Comparison of ENCODE assay signal across 10 cellular contexts in the genomic region with DNA sequence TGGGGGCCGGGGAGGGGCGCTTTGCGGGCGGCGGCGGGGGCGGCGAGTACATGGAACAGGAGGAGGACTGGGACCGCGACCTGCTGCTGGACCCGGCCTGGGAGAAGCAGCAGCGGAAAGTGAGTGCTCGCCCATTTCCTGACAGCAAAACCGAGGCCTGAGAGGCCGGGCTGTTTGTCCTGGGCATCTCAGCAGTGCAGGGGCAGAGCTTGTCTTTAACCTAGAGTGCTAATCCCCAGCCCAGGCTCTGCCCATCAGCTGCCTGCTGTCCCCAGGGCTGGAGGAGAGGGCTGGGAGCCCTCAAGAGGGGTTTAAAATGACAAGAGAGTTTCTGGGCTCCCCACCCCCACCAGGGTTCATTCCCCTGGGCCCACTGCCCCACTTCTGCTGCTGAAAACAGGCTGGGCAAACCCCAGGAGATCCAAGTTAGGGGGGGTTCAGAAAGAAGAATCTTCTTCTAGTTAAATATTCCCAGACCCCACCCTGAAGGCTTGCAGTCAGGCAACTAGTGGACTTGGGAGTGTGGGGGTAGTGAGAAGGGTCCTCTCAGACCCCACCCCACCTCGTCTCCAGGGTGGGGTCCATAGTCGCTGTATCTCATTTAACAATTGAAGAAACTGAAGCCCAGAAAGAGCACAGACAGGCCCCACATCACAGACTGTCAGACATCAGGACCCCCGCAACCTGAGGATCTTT. TPM values are rescaled to one million over a fixed set of nuclear protein-coding genes. Genes with fewer than 3 reads are reported as not detected.
A peak's percentile ranks its signal among the peaks of the same experiment; 100 is the strongest.
DNase-seq lines count a peak whose midpoint lies in the region; ATAC-seq and TF ChIP-seq lines count a peak whose summit lies in the region.
"Had no signal": no experiment of that assay in that cellular context is flagged by ENCODE, and none has a peak within 500 bp of the region (broad histone marks: within the 10 kb centered on the region; RNA-seq: fewer than 3 reads in every experiment).

No MANE protein-coding gene starts in this region.

- no peak for ATAC-seq in GM21737 (IDR thresholded peaks at IDR 0.05; ENCODE audit: unreplicated experiment)

- H4K8ac ChIP-seq in trophoblast cell (ENCODE audit: low read depth, low read length): peak overlapping the region; percentile 22

- no peak for DNase-seq in GM12864 (ENCODE audit: low read depth)
- peak in 1 of 2 donors; percentile 33 for DNase-seq in trophoblast cell
- no peak for DNase-seq in NCI-H1105 (lab: John Stamatoyannopoulos, UW)
- DNase-seq in foreskin melanocyte: no peak
- DNase-seq: caudate nucleus, kidney glomerular epithelial cell, NCI-H1417 treated with DMSO at 0.1 percent for 48 hours had no signal

- no peak overlapping the region for H4K12ac ChIP-seq in trophoblast cell (ENCODE audit: low read depth, low read length)

- H2BK120ac ChIP-seq in trophoblast cell (ENCODE audit: insufficient read depth, low read length, poor library complexity): no peak overlapping the region

- no peak overlapping the region for H3K18ac ChIP-seq in trophoblast cell (ENCODE audit: low read length)

- H3K4me1 ChIP-seq in ectodermal cell (ENCODE audit: control insufficient read depth, insufficient read depth, low read length): peaks cover 22% of the 10 kb centered on the region
- H3K4me1 ChIP-seq in trophoblast cell (ENCODE audit: control insufficient read depth in 1 of 2, insufficient read depth in 2 of 2, low read length in 2 of 2): peaks cover 3 to 5% of the 10 kb centered on the region in 2 experiments

- H2AK5ac ChIP-seq in trophoblast cell (ENCODE audit: low read length): no peak overlapping the region

- no peak overlapping the region for H3K4ac ChIP-seq in trophoblast cell (ENCODE audit: low read depth, low read length)

- H3K4me2 ChIP-seq in trophoblast cell (ENCODE audit: low read length): peak overlapping the region; percentile 79

- no peak for TF ChIP-seq RAD21 in Ishikawa (IDR thresholded peaks at IDR 0.05; ENCODE audit: low read depth)

- H3K4me3 ChIP-seq in GM12864 (ENCODE audit: low read depth, low read length): peak overlapping the region; percentile 89
- peak overlapping the region; percentile 81 for H3K4me3 ChIP-seq in ectodermal cell (ENCODE audit: insufficient read depth, low read depth, low read length)
- no peak overlapping the region for H3K4me3 ChIP-seq in trophoblast cell (ENCODE audit: low read depth, low read length)

- H4K91ac ChIP-seq in trophoblast cell (ENCODE audit: low read depth, low read length): no peak overlapping the region

- H2BK12ac ChIP-seq in trophoblast cell (ENCODE audit: low read length): no peak overlapping the region

- H3K27me3 ChIP-seq in ectodermal cell (ENCODE audit: control insufficient read depth, insufficient read depth, low read length, poor library complexity, severe bottlenecking) (no peaks in the 10 kb centered on the region), trophoblast cell (ENCODE audit: insufficient read depth, low read length) (no peaks in the 10 kb centered on the region)

- no peak overlapping the region for H3K23ac ChIP-seq in trophoblast cell (ENCODE audit: low read length)

- H2AFZ ChIP-seq in trophoblast cell (ENCODE audit: insufficient read depth, low read length, poor library complexity): no peak overlapping the region

- H3K9me3 ChIP-seq in ectodermal cell (ENCODE audit: control insufficient read depth, low read length) (no peaks in the 10 kb centered on the region), trophoblast cell (ENCODE audit: insufficient read depth, low read depth, low read length) (peaks cover 2% of the 10 kb centered on the region)

- no peaks in the 10 kb centered on the region for H3K36me3 ChIP-seq in ectodermal cell (ENCODE audit: control insufficient read depth, insufficient read depth, low read length)
- H3K36me3 ChIP-seq in trophoblast cell (ENCODE audit: control insufficient read depth in 1 of 2, insufficient read depth in 2 of 2, low read length in 2 of 2): peaks cover 0 to 6% of the 10 kb centered on the region in 2 experiments

- TF ChIP-seq EP300 in Ishikawa (IDR thresholded peaks at IDR 0.05; ENCODE audit: borderline replicate concordance): no peak

- H3K27ac ChIP-seq in ectodermal cell (ENCODE audit: insufficient read depth, low read depth, low read length, poor library complexity, severe bottlenecking) (peak overlapping the region; percentile 58), trophoblast cell (ENCODE audit: low read depth, low read length) (no peak overlapping the region)

- H2BK5ac ChIP-seq in trophoblast cell (ENCODE audit: low read depth, low read length, poor library complexity): no peak overlapping the region

- H3K79me2 ChIP-seq in trophoblast cell (ENCODE audit: control insufficient read depth, insufficient read depth, low read length, poor library complexity): peaks cover 5% of the 10 kb centered on the region

- WGBS in ectodermal cell, 2 experiments: 15 to 20% methylated on average over 18 of the region's 18 CpGs
- WGBS in trophoblast cell (ENCODE audit: extremely low coverage, insufficient coverage, insufficient read length): no CpG with 5 or more reads among the region's 18 CpGs

- H3K79me1 ChIP-seq in trophoblast cell (ENCODE audit: low read length): peaks cover 7% of the 10 kb centered on the region

- no peak overlapping the region for H3K9ac ChIP-seq in trophoblast cell (ENCODE audit: low read length)

- no peak for TF ChIP-seq CTCF in GM12864 (IDR thresholded peaks at IDR 0.05; ENCODE audit: low read depth, low read length, missing control alignments)

- H3K14ac ChIP-seq in trophoblast cell (ENCODE audit: low read length): no peak overlapping the region

TF ChIP-seq in Ishikawa, 13 proteins besides CTCF, POLR2A, EP300 and RAD21:
- TF ChIP-seq TAF1 (IDR thresholded peaks at IDR 0.05; ENCODE audit: low read depth) (no peak), TCF12 (IDR thresholded peaks at IDR 0.05; ENCODE audit: low read depth) (no peak), YY1 (IDR thresholded peaks at IDR 0.05; ENCODE audit: low read depth) (no peak), ZBTB7A (IDR thresholded peaks at IDR 0.05; ENCODE audit: low read depth) (0 out of 2 replicates have a peak, but pooled peaks have one; percentile 30)

RNA-seq across cellular contexts. Expression of a gene that starts 0.4 kb away (rescaled TPM):
- polyA plus RNA-seq in ectodermal cell (2013, experiment 1 of 4): 52.6 TPM
- polyA plus RNA-seq in ectodermal cell (2013, experiment 2 of 4): 44.9 TPM
- 47.9 TPM for polyA plus RNA-seq in ectodermal cell (2013, experiment 3 of 4)
- 56.9 TPM for polyA plus RNA-seq in ectodermal cell (2013, experiment 4 of 4)
- polyA plus RNA-seq in trophoblast cell (2013): 0.14 and 0.18 TPM in 2 replicates

RNA-seq across cellular contexts. Expression of a gene that starts 1.3 kb away (rescaled TPM):
- 8.7 TPM for polyA plus RNA-seq in ectodermal cell (2013, experiment 1 of 4)
- polyA plus RNA-seq in ectodermal cell (2013, experiment 2 of 4): 7.2 TPM
- 6.0 TPM for polyA plus RNA-seq in ectodermal cell (2013, experiment 3 of 4)
- polyA plus RNA-seq in ectodermal cell (2013, experiment 4 of 4): 7.3 TPM
- polyA plus RNA-seq in trophoblast cell (2013): 9.1 and 9.6 TPM in 2 replicates

RNA-seq across cellular contexts. Expression of a gene that starts 21.3 kb away (rescaled TPM):
- 17.2 TPM for polyA plus RNA-seq in ectodermal cell (2013, experiment 1 of 4)
- 16.9 TPM for polyA plus RNA-seq in ectodermal cell (2013, experiment 2 of 4)
- 13.9 TPM for polyA plus RNA-seq in ectodermal cell (2013, experiment 3 of 4)
- 15.9 TPM for polyA plus RNA-seq in ectodermal cell (2013, experiment 4 of 4)
- 0.14 and 0.25 TPM in 2 replicates for polyA plus RNA-seq in trophoblast cell (2013)

RNA-seq across cellular contexts. Expression of a gene that starts 36.7 kb away (rescaled TPM):
- polyA plus RNA-seq in ectodermal cell (2013, experiment 1 of 4): 52.3 TPM
- 55.7 TPM for polyA plus RNA-seq in ectodermal cell (2013, experiment 2 of 4)
- 39.7 TPM for polyA plus RNA-seq in ectodermal cell (2013, experiment 3 of 4)
- 43.0 TPM for polyA plus RNA-seq in ectodermal cell (2013, experiment 4 of 4)
- polyA plus RNA-seq in trophoblast cell (2013): 14.4 and 16.4 TPM in 2 replicates

RNA-seq across cellular contexts. Expression of a gene that starts 45.7 kb away (rescaled TPM):
- 0.70 TPM for polyA plus RNA-seq in ectodermal cell (2013, experiment 1 of 4)
- 0.52 TPM for polyA plus RNA-seq in ectodermal cell (2013, experiment 2 of 4)
- 0.43 TPM for polyA plus RNA-seq in ectodermal cell (2013, experiment 3 of 4)
- 0.53 TPM for polyA plus RNA-seq in ectodermal cell (2013, experiment 4 of 4)
- polyA plus RNA-seq in trophoblast cell (2013): 0.12 and 0.14 TPM in 2 replicates
